Comparison of ENCODE assay signal across 12 cellular contexts in the genomic region with DNA sequence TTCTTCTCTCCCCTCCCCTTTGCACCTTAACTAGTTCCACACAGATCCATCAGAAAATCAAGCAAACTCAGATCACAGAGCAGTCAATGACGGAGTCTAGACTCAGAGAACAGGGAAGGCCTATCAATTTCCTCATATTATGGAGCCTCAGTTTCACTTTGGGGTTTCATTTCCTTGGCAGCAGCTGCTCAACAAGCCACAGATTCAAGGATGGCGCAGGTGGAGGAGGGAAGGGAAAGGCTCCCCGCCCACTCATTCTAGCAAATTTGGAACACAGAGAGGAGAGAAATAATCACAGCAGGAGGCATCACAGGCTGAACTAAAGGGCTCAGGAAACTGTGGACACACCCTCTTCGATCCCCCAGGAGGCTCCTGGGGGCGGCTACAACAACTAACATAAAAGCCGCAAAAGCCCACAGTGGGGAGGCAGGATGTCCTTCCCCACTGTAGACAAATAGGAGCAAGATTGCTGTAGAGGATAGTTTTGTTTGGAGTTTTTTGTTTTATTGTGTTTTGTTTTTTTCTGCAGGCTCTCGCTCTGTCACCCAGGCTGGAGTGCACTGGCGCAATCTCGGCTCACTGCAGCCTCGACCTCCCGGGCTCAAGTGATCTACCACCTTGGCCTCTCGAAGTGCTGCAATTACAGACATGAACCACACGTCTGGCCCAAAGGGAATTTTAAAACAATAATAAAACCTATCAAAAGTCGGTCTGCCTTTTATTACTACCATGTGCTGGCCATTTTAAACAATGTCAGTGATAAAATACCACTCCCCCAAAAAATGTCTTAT. TPM values are rescaled to one million over a fixed set of nuclear protein-coding genes. Genes with fewer than 3 reads are reported as not detected.
A peak's percentile ranks its signal among the peaks of the same experiment; 100 is the strongest.
DNase-seq lines count a peak whose midpoint lies in the region; ATAC-seq and TF ChIP-seq lines count a peak whose summit lies in the region.
"Had no signal": no experiment of that assay in that cellular context is flagged by ENCODE, and none has a peak within 500 bp of the region (broad histone marks: within the 10 kb centered on the region; RNA-seq: fewer than 3 reads in every experiment).

No MANE protein-coding gene starts in this region.

- H3K27ac ChIP-seq in caudate nucleus (ENCODE audit: low read depth, low read length) (peak overlapping the region; percentile 89), muscle layer of duodenum (ENCODE audit: low read length) (peak overlapping the region; percentile 3), left lung (peak overlapping the region in 1 of 2 donors; percentile 28)

- peaks cover 0 to 8% of the 10 kb centered on the region in 2 donors for H3K36me3 ChIP-seq in muscle layer of duodenum (ENCODE audit: control insufficient read depth in 1 of 2, insufficient read depth in 2 of 2, low read length in 2 of 2)
- no peaks in the 10 kb centered on the region for H3K36me3 ChIP-seq in left lung
- H3K36me3 ChIP-seq: esophagus squamous epithelium, MG63 had no signal

- H3K36me3 Mint-ChIP-seq in CD14-positive monocyte, result peaks cover 8 to 11% of the 10 kb centered on the region in 2 donors

- H3K27me3 ChIP-seq in muscle layer of duodenum (ENCODE audit: low read depth, low read length), result no peaks in the 10 kb centered on the region
- peaks cover 0 to 23% of the 10 kb centered on the region in 2 donors for H3K27me3 ChIP-seq in left lung
- H3K27me3 ChIP-seq: MG63 had no signal

- TF ChIP-seq CTCF in CD14-positive monocyte (IDR thresholded peaks at IDR 0.05), result no peak
- peak in 1 of 2 donors; percentile 24 for TF ChIP-seq CTCF in left lung (IDR thresholded peaks at IDR 0.05)

- H3K27ac Mint-ChIP-seq in CD14-positive monocyte, result peak overlapping the region in 3 of 7 donors; percentile 12 to 72 (median 24)
- H3K27ac Mint-ChIP-seq: activated CD4-positive, alpha-beta T cell treated with anti-CD3 and anti-CD28 coated beads, Interleukin-2, amount 10 ng/mL, durations not matched to agents 7 days and 5 days had no signal

- DNase-seq in CD14-positive monocyte (ENCODE audit: low spot score) (no peak), NCI-H1417 (lab: John Stamatoyannopoulos, UW) (peak; percentile 47 to 82 (median 78)), caudate nucleus (lab: John Stamatoyannopoulos, UW) (peak in 30 of 61 donors; percentile 12 to 73 (median 33)), OCI-M2 (lab: John Stamatoyannopoulos, UW; ENCODE audit: unreplicated experiment) (no peak), NCI-H524 treated with DMSO at 0.1 percent for 48 hours (lab: John Stamatoyannopoulos, UW) (no peak), left lung (no peak)
- DNase-seq: activated CD4-positive, alpha-beta T cell treated with anti-CD3 and anti-CD28 coated beads, Interleukin-2, amount 10 ng/mL, durations not matched to agents 7 days and 5 days; DND-41; esophagus squamous epithelium had no signal

- ATAC-seq in HG03520 (IDR thresholded peaks at IDR 0.05; ENCODE audit: unreplicated experiment), result no peak
- no peak for ATAC-seq in left lung

- peaks cover 21 to 29% (median 27%) of the 10 kb centered on the region in 3 donors for H3K27me3 Mint-ChIP-seq in CD14-positive monocyte (ENCODE audit: low read depth in 3 of 3)

- intact Hi-C loops in CD14-positive monocyte (cut with micrococcal nuclease) (no loop called here), left lung (cut with DNase I) (no loop called here)

- H3K4me1 ChIP-seq in muscle layer of duodenum (ENCODE audit: control insufficient read depth in 1 of 2, insufficient read depth in 2 of 2, low read length in 2 of 2) (peaks cover 9 to 30% of the 10 kb centered on the region in 2 donors), left lung (peaks cover 4 to 64% of the 10 kb centered on the region in 2 donors)

- H3K9me3 ChIP-seq in muscle layer of duodenum (ENCODE audit: control insufficient read depth in 1 of 2, low read length in 2 of 2) (no peaks in the 10 kb centered on the region), left lung (no peaks in the 10 kb centered on the region)
- H3K9me3 ChIP-seq: esophagus squamous epithelium, MG63 had no signal

- H3K4me1 Mint-ChIP-seq in CD14-positive monocyte, result peaks cover 39% of the 10 kb centered on the region

- peak overlapping the region; percentile 65 to 83 for H3K4me3 Mint-ChIP-seq in CD14-positive monocyte
- H3K4me3 Mint-ChIP-seq: activated CD4-positive, alpha-beta T cell treated with anti-CD3 and anti-CD28 coated beads, Interleukin-2, amount 10 ng/mL, durations not matched to agents 7 days and 5 days had no signal

- peaks cover 0 to 11% (median 0%) of the 10 kb centered on the region in 7 donors for H3K9me3 Mint-ChIP-seq in CD14-positive monocyte
- H3K9me3 Mint-ChIP-seq: activated CD4-positive, alpha-beta T cell treated with anti-CD3 and anti-CD28 coated beads, Interleukin-2, amount 10 ng/mL, durations not matched to agents 7 days and 5 days had no signal

- H3K4me3 ChIP-seq in muscle layer of duodenum (ENCODE audit: low read depth in 1 of 2, low read length in 2 of 2), result no peak overlapping the region
- H3K4me3 ChIP-seq in left lung, result no peak overlapping the region
- H3K4me3 ChIP-seq: MG63 had no signal

RNA-seq across cellular contexts. Expression of a gene that starts 3.4 kb away (rescaled TPM):
- polyA plus RNA-seq in CD14-positive monocyte, result 10 to 100 TPM; 34.2 to 67.3 TPM
- total RNA-seq in left lung, result 10 to 100 TPM; 74.2 to 86.4 TPM

RNA-seq across cellular contexts. Expression of a gene that starts 47.6 kb away (rescaled TPM):
- polyA plus RNA-seq in CD14-positive monocyte, result not detected
- total RNA-seq in left lung, result 1 to 10 TPM; 5.0 to 6.0 TPM

Comparison
In these comparisons a context has a peak if more than half of its experiments do, and no peak if none do; other contexts are left out.
1. DNase-seq: peak in NCI-H1417 (3 of 3); none in CD14-positive monocyte (single experiment), OCI-M2 (single experiment), NCI-H524 treated with DMSO at 0.1 percent for 48 hours (single experiment) and left lung (0 of 2).